Comparison of ENCODE assay signal across 8 cellular contexts in the genomic region with DNA sequence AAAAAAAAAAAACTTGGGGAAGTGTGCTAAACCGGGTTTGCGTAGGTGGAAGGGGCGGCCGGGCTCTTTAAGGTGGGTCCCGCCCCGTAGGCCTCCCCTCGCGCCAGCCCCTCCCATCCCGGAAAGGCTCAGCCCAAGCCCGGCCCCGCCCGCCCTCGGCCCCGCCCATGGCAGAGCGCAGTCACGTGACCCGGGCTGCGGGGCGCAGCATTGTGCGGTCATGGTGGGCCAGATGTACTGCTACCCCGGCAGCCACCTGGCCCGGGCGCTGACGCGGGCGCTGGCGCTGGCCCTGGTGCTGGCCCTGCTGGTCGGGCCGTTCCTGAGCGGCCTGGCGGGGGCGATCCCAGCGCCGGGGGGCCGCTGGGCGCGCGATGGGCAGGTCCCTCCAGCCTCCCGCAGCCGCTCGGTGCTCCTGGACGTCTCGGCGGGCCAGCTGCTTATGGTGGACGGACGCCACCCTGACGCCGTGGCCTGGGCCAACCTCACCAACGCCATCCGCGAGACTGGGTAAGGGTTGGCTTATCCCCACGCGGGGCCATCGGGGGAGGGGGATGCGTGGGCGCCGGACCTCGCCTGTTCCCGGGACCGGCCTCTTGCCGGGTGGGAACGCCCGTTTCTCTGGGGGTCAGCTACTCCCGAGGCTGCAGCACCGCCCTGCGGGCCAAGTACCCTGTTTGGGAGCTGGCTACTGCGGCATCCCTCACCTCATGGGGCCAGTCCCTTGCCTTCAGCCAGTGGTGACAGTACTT. TPM values are rescaled to one million over a fixed set of nuclear protein-coding genes. Genes with fewer than 3 reads are reported as not detected.
DNase-seq lines count a peak whose midpoint lies in the region; ATAC-seq and TF ChIP-seq lines count a peak whose summit lies in the region.

A gene with protein sequence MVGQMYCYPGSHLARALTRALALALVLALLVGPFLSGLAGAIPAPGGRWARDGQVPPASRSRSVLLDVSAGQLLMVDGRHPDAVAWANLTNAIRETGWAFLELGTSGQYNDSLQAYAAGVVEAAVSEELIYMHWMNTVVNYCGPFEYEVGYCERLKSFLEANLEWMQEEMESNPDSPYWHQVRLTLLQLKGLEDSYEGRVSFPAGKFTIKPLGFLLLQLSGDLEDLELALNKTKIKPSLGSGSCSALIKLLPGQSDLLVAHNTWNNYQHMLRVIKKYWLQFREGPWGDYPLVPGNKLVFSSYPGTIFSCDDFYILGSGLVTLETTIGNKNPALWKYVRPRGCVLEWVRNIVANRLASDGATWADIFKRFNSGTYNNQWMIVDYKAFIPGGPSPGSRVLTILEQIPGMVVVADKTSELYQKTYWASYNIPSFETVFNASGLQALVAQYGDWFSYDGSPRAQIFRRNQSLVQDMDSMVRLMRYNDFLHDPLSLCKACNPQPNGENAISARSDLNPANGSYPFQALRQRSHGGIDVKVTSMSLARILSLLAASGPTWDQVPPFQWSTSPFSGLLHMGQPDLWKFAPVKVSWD (plus strand): TSS at position 207 of the 752 bp plus-strand sequence. CDS start 14 bp downstream, at position 221.

- peak within 1 kb of the TSS; percentile 51 for H3K27ac ChIP-seq in IMR-90 (ENCODE audit: insufficient read depth, low read length)
- peak within 1 kb of the TSS; percentile 81 for H3K27ac ChIP-seq in muscle layer of colon (ENCODE audit: low read depth, low read length)

- H4K8ac ChIP-seq in IMR-90 (ENCODE audit: low read depth in 2 of 2, low read length in 2 of 2) = peak within 1 kb of the TSS; percentile 83 to 96; a peak in 3 of 4 replicates

- peaks cover 10% of the 10 kb centered on the region for H4K20me1 ChIP-seq in IMR-90 (ENCODE audit: insufficient read depth, low read length)

- in situ Hi-C loops in IMR-90 (cut with MboI; ENCODE audit: low sequenced_read_pairs) = no loop called here

- peak within 1 kb of the TSS; percentile 88 for H4K5ac ChIP-seq in IMR-90 (ENCODE audit: low read depth, low read length)

- peaks cover 9% of the 10 kb centered on the region for H3K9me1 ChIP-seq in IMR-90 (ENCODE audit: insufficient read depth, low read length)

- H3K9me3 ChIP-seq in IMR-90 (ENCODE audit: control insufficient read depth, insufficient read depth, low read length) = no peaks in the 10 kb centered on the region
- H3K9me3 ChIP-seq in muscle layer of colon (ENCODE audit: low read length) = no peaks in the 10 kb centered on the region

- H3K36me3 ChIP-seq in IMR-90 (ENCODE audit: control insufficient read depth, insufficient read depth, low read length) (no peaks in the 10 kb centered on the region; the same call in 1 of the 2 replicates), muscle layer of colon (ENCODE audit: insufficient read depth, low read length) (no peaks in the 10 kb centered on the region)

- no TSS peak for BruUV-seq in IMR-90 (replicated peaks; lab: Mats Ljungman, UMichigan)

- peak within 1 kb of the TSS; percentile 84 for H3K4me3 Mint-ChIP-seq in activated T-cell treated with anti-CD3 and anti-CD28 coated beads, Interleukin-2, amount 50 U/mL, for 24 hours

- dilution Hi-C loops in IMR-90 (cut with HindIII; ENCODE audit: low sequenced_read_pairs, unreplicated experiment) = no loop called here

- H2AFZ ChIP-seq in IMR-90 (replicated peaks; ENCODE audit: low read length, poor library complexity) = peak within 1 kb of the TSS; percentile 97

- H3K23ac ChIP-seq in IMR-90 (ENCODE audit: low read depth, low read length) = peak within 1 kb of the TSS; percentile 87; the same call in 1 of the 2 replicates

- no peak within 1 kb of the TSS for H3K56ac ChIP-seq in IMR-90 (ENCODE audit: extremely low read depth, insufficient read depth, low read length)

- H2BK120ac ChIP-seq in IMR-90 (ENCODE audit: low read depth, low read length) = peak within 1 kb of the TSS; percentile 67; the same call in 1 of the 2 replicates

- no peak for TF ChIP-seq CTCF in IMR-90 (conservative IDR thresholded peaks at IDR 0.05; ENCODE audit: low read depth, low read length)

- POLR2A ChIA-PET in IMR-90 (lab: Charles Lee; ENCODE audit: unreplicated experiment) = no interaction called here

- H2BK5ac ChIP-seq in IMR-90 (ENCODE audit: low read depth, low read length, poor library complexity, severe bottlenecking) = peak within 1 kb of the TSS; percentile 40

- no peaks in the 10 kb centered on the region for H3K27me3 Mint-ChIP-seq in activated T-cell treated with anti-CD3 and anti-CD28 coated beads, Interleukin-2, amount 50 U/mL, for 24 hours

- 0 out of 2 replicates have a peak within 1 kb of the TSS, but pooled peaks have one; percentile 66 for H2BK20ac ChIP-seq in IMR-90 (ENCODE audit: low read depth, low read length)

- H3K4me1 Mint-ChIP-seq in activated T-cell treated with anti-CD3 and anti-CD28 coated beads, Interleukin-2, amount 50 U/mL, for 24 hours (ENCODE audit: low read depth) = peaks cover 21% of the 10 kb centered on the region

- CTCF ChIA-PET in IMR-90 (lab: Yijun Ruan, JAX) = no interaction called here

- DNase-seq in DMS153 (lab: John Stamatoyannopoulos, UW) (peak; percentile 66), IMR-90 (peak; percentile 89), erythroblast (lab: John Stamatoyannopoulos, UW) (peak; percentile 95 to 96)
- DNase-seq in activated T-cell treated with anti-CD3 and anti-CD28 coated beads, Interleukin-2, amount 50 U/mL, for 24 hours = peak; percentile 94
- peak; percentile 85 to 87 for DNase-seq in stimulated activated CD8-positive, alpha-beta memory T cell treated with anti-CD3 and anti-CD28 coated beads, Interleukin-7, amount 100 ng/mL, for 1 hour (ENCODE audit: low read depth in 2 of 2)

- H2AK5ac ChIP-seq in IMR-90 (ENCODE audit: low read depth, low read length) = peak within 1 kb of the TSS; percentile 20; the same call in 1 of the 2 replicates

- H3K79me1 ChIP-seq in IMR-90 (ENCODE audit: low read depth in 1 of 2, low read length in 2 of 2) = peaks cover 9 to 36% of the 10 kb centered on the region in 2 experiments; a peak in 3 of 4 replicates

- peak; percentile 13; the same call in 1 of the 2 replicates for TF ChIP-seq RAD21 in IMR-90 (IDR thresholded peaks at IDR 0.05; ENCODE audit: low read length)

- H3K9me3 Mint-ChIP-seq in activated T-cell treated with anti-CD3 and anti-CD28 coated beads, Interleukin-2, amount 50 U/mL, for 24 hours = no peaks in the 10 kb centered on the region

- H3K9ac ChIP-seq in IMR-90 (ENCODE audit: low read depth, low read length) = peak within 1 kb of the TSS; percentile 72
- peak within 1 kb of the TSS; percentile 49 for H3K9ac ChIP-seq in muscle layer of colon (ENCODE audit: low read length)

- H3K27me3 ChIP-seq in IMR-90 (ENCODE audit: control insufficient read depth, insufficient read depth, low read length) (no peaks in the 10 kb centered on the region), muscle layer of colon (ENCODE audit: control insufficient read depth in 1 of 2, insufficient read depth in 2 of 2, low read length in 2 of 2) (no peaks in the 10 kb centered on the region)

- peak within 1 kb of the TSS; percentile 77 for H4K91ac ChIP-seq in IMR-90 (ENCODE audit: insufficient read depth, low read depth, low read length)

- H3K4me1 ChIP-seq in IMR-90 (ENCODE audit: control insufficient read depth, insufficient read depth, low read length) (peaks cover 9% of the 10 kb centered on the region), muscle layer of colon (ENCODE audit: insufficient read depth, low read length) (peaks cover 15% of the 10 kb centered on the region)

- H3K27ac Mint-ChIP-seq in activated T-cell treated with anti-CD3 and anti-CD28 coated beads, Interleukin-2, amount 50 U/mL, for 24 hours = peak within 1 kb of the TSS; percentile 92

- peak within 1 kb of the TSS; percentile 68 for H3K18ac ChIP-seq in IMR-90 (ENCODE audit: low read depth, low read length)

- H3K14ac ChIP-seq in IMR-90 (replicated peaks; ENCODE audit: low read depth, low read length) = peak within 1 kb of the TSS; percentile 96

- H3K4me2 ChIP-seq in IMR-90 (ENCODE audit: low read depth, low read length) = peak within 1 kb of the TSS; percentile 92

- peak within 1 kb of the TSS; percentile 92 for H2AK9ac ChIP-seq in IMR-90 (replicated peaks; ENCODE audit: low read depth, low read length, poor library complexity)

- WGBS in IMR-90 (ENCODE audit: extremely low coverage in 2 of 2, insufficient read length in 1 of 2), 2 experiments = 0% methylated on average over 24 of the region's 67 CpGs; no CpG with 5 or more reads in 1 of the 2 experiments

- peaks cover 13% of the 10 kb centered on the region for H3K36me3 Mint-ChIP-seq in activated T-cell treated with anti-CD3 and anti-CD28 coated beads, Interleukin-2, amount 50 U/mL, for 24 hours (ENCODE audit: low read depth)

- intact Hi-C loops in IMR-90 (cut with micrococcal nuclease) = loop anchor here (10.0 kb wide), 1 partner anchor 164 kb away; no protein-coding TSS in a partner anchor

- H2BK15ac ChIP-seq in IMR-90 (ENCODE audit: low read depth, low read length) = peak within 1 kb of the TSS; percentile 38; the same call in 1 of the 3 replicates

- H3K4ac ChIP-seq in IMR-90 (ENCODE audit: low read depth, low read length) = peak within 1 kb of the TSS; percentile 84

- peak; percentile 39; the same call in 1 of the 2 replicates for TF ChIP-seq POLR2A in IMR-90 (IDR thresholded peaks at IDR 0.05; ENCODE audit: low read depth, low read length)
- peak; percentile 38 for TF ChIP-seq POLR2A in erythroblast (IDR thresholded peaks at IDR 0.05; ENCODE audit: low read length)

- ATAC-seq in GM21529 (IDR thresholded peaks at IDR 0.05; ENCODE audit: unreplicated experiment) (peak; percentile 89), IMR-90 (ENCODE audit: low read depth) (peak; percentile 98)

- H3K4me3 ChIP-seq in IMR-90 (ENCODE audit: insufficient read depth, low read depth, low read length) (peak within 1 kb of the TSS; percentile 80), muscle layer of colon (ENCODE audit: low read depth in 1 of 2, low read length in 2 of 2) (peak within 1 kb of the TSS; percentile 69)

TF ChIP-seq in IMR-90, 13 proteins besides CTCF, POLR2A, EP300 and RAD21 (continues in another document):
- TF ChIP-seq MXI1 (IDR thresholded peaks at IDR 0.05; ENCODE audit: borderline replicate concordance, low read depth, low read length) (peak; percentile 94), NFE2L2 (IDR thresholded peaks at IDR 0.05; ENCODE audit: low read depth, low read length) (no peak), CEBPB (IDR thresholded peaks at IDR 0.05; ENCODE audit: low read depth, low read length) (no peak), FOS (IDR thresholded peaks at IDR 0.05; ENCODE audit: low read depth, low read length) (no peak)

RNA-seq across cellular contexts. Expression of the gene that starts here (rescaled TPM):
- 7.3 and 8.1 TPM in 2 replicates for total RNA-seq in IMR-90 (2012; rRNA removed)
- polyA plus RNA-seq in IMR-90 (2012; rRNA removed) = 37.1 and 44.5 TPM in 2 replicates
- 29.3 and 37.5 TPM in 2 replicates for polyA plus RNA-seq in IMR-90 (2012; cell fraction: cytosol; rRNA removed)
- polyA plus RNA-seq in IMR-90 (2012; cell fraction: nucleus; rRNA removed; ENCODE audit: low replicate concordance) = 12.4 and 18.7 TPM in 2 replicates
- polyA plus RNA-seq in PFSK-1 (2012; ENCODE audit: insufficient read length, low read depth) = 24.2 TPM

Comparison
In these comparisons a context has a peak if more than half of its experiments do, and no peak if none do; other contexts are left out.
1. Peak in every context shown above with its lines: DNase-seq, ATAC-seq, H3K4me3 ChIP-seq and H3K27ac ChIP-seq.